1 cellular context compared by ENCODE assay signal in the genomic region with DNA sequence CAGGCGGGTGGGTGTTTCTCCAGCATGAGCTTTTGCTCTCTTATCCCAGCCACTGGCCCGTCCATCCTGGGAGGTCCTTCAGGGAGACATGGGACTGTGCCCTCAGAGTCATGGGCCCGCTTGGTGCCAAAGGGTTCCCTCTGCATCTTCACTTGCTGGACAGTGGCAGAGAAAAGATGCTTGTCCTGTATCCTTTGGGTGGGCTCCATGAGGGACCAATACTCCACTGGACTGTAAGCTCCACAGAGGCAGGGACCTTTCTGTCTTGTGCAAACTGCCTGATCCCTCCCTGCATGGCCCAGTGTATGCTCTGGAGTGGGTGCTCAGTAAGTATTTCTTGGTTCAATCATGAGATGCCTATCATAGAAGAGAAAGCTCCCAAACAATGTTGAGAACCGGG.
TF ChIP-seq lines count a peak whose summit lies in the region.

No MANE protein-coding gene starts in this region.

TF ChIP-seq in WTC11, 78 proteins besides CTCF, POLR2A, EP300 and RAD21:
- TF ChIP-seq ZNF317 (CRISPR knock-in tag; IDR thresholded peaks at IDR 0.05; ENCODE audit: borderline replicate concordance, low read depth) (no peak), NR2C2 (CRISPR knock-in tag; IDR thresholded peaks at IDR 0.05) (no peak), RORB (CRISPR knock-in tag; IDR thresholded peaks at IDR 0.05) (no peak), TEAD4 (CRISPR knock-in tag; IDR thresholded peaks at IDR 0.05) (no peak)
- TF ChIP-seq, protein P1, sequence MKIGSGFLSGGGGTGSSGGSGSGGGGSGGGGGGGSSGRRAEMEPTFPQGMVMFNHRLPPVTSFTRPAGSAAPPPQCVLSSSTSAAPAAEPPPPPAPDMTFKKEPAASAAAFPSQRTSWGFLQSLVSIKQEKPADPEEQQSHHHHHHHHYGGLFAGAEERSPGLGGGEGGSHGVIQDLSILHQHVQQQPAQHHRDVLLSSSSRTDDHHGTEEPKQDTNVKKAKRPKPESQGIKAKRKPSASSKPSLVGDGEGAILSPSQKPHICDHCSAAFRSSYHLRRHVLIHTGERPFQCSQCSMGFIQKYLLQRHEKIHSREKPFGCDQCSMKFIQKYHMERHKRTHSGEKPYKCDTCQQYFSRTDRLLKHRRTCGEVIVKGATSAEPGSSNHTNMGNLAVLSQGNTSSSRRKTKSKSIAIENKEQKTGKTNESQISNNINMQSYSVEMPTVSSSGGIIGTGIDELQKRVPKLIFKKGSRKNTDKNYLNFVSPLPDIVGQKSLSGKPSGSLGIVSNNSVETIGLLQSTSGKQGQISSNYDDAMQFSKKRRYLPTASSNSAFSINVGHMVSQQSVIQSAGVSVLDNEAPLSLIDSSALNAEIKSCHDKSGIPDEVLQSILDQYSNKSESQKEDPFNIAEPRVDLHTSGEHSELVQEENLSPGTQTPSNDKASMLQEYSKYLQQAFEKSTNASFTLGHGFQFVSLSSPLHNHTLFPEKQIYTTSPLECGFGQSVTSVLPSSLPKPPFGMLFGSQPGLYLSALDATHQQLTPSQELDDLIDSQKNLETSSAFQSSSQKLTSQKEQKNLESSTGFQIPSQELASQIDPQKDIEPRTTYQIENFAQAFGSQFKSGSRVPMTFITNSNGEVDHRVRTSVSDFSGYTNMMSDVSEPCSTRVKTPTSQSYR (CRISPR knock-in tag; IDR thresholded peaks at IDR 0.05) = no peak
- TF ChIP-seq, protein P2, sequence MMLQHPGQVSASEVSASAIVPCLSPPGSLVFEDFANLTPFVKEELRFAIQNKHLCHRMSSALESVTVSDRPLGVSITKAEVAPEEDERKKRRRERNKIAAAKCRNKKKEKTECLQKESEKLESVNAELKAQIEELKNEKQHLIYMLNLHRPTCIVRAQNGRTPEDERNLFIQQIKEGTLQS (CRISPR knock-in tag; conservative IDR thresholded peaks at IDR 0.05) = no peak
